Comparison of ENCODE assay signal across 8 cellular contexts in genomic region chr9:111036946-111037743, GRCh38. TPM values are rescaled to one million over a fixed set of nuclear protein-coding genes. Genes with fewer than 3 reads are reported as not detected.
DNase-seq lines count a peak whose midpoint lies in the region; ATAC-seq and TF ChIP-seq lines count a peak whose summit lies in the region.

No MANE protein-coding gene starts in this region.

- H3K4me3 ChIP-seq in ACC112 (ENCODE audit: low read depth, low read length) (peak overlapping the region; percentile 94), colonic mucosa (peak overlapping the region; percentile 71)

- DNase-seq in HuH-7 (ENCODE audit: low spot score) (peak; percentile 10), colonic mucosa (no peak), medulla oblongata (ENCODE audit: extremely low spot score) (peak; percentile 46), ureter (ENCODE audit: low spot score) (peak; percentile 46)

- peak overlapping the region; percentile 88 to 92 for H3K9ac ChIP-seq in colonic mucosa (ENCODE audit: low read depth in 2 of 2, low read length in 2 of 2)

- H3K4me1 ChIP-seq in ACC112 (ENCODE audit: control insufficient read depth, insufficient read depth, low read length, unreplicated experiment) (peaks cover 32% of the 10 kb centered on the region), colonic mucosa (no peaks in the 10 kb centered on the region)

- H3K79me2 ChIP-seq in ACC112 (ENCODE audit: control insufficient read depth, insufficient read depth, low read length, unreplicated experiment): peaks cover 56% of the 10 kb centered on the region

- intact Hi-C loops in colonic mucosa (cut with DNase I): loop anchor here (10.0 kb wide), 2 partner anchors 258 to 392 kb away; no protein-coding TSS in a partner anchor

- H3K36me3 ChIP-seq in ACC112 (ENCODE audit: insufficient read depth, low read length) (no peaks in the 10 kb centered on the region), colonic mucosa (no peaks in the 10 kb centered on the region)

- ATAC-seq in GM19397 (IDR thresholded peaks at IDR 0.05; ENCODE audit: unreplicated experiment) (no peak), HG02970 (IDR thresholded peaks at IDR 0.05; ENCODE audit: low FRiP score, unreplicated experiment) (no peak), HG03571 (IDR thresholded peaks at IDR 0.05; ENCODE audit: unreplicated experiment) (no peak)

- H3K27me3 ChIP-seq in ACC112 (ENCODE audit: insufficient read depth, low read length) (no peaks in the 10 kb centered on the region), colonic mucosa (no peaks in the 10 kb centered on the region)

- peak overlapping the region; percentile 20 for H2AFZ ChIP-seq in ACC112 (ENCODE audit: low read length, unreplicated experiment)

- peak overlapping the region; percentile 84 for H3K27ac ChIP-seq in ACC112 (ENCODE audit: low read depth, low read length)
- peak overlapping the region; percentile 85 for H3K27ac ChIP-seq in colonic mucosa

- TF ChIP-seq CTCF in colonic mucosa (IDR thresholded peaks at IDR 0.05): no peak

- H3K9me3 ChIP-seq in colonic mucosa: no peaks in the 10 kb centered on the region

RNA-seq across cellular contexts. Expression of gene LPAR1, which starts 1.1 kb away (rescaled TPM):
- total RNA-seq in colonic mucosa (10 to 100 TPM; 16.5 to 20.2 TPM), ureter (67.6 TPM)
